ENCODE assay signal across 11 cellular contexts in the genomic region with DNA sequence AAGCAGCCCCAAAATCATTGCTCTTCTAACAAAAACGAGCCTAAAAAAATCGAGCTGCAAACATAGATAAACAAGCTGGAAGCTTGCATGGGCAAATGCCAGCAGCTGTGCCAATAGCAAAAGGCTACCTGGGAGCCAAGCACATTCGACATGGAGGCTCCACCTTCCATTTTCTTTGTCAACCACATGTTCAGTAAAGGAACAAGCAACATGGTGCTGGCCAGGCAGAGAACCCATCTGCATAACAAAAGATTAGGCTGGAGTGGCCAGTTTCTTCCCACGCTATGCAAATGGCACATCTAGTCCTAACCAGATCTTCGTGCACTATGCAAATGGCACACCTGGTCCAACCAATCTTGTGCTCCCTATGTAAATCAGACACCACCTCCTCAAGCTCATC.
"Had no signal": no experiment of that assay in that cellular context is flagged by ENCODE, and none has a peak within 500 bp of the region (broad histone marks: within the 10 kb centered on the region; RNA-seq: fewer than 3 reads in every experiment).

No MANE protein-coding gene starts in this region.

- DNase-seq: activated CD4-positive, alpha-beta T cell treated with anti-CD3 and anti-CD28 coated beads for 1 hour; activated CD4-positive, alpha-beta T cell treated with anti-CD3 and anti-CD28 coated beads, Interleukin-2, amount 50 U/mL, for 4 hours; activated naive CD4-positive, alpha-beta T cell treated with anti-CD3 and anti-CD28 coated beads for 36 hours; activated naive CD8-positive, alpha-beta T cell treated with anti-CD3 and anti-CD28 coated beads, Interleukin-2, amount 50 U/mL, for 24 hours; activated T-cell treated with anti-CD3 and anti-CD28 coated beads for 4 hours; left cardiac atrium; midbrain; retina; stimulated activated CD4-positive, alpha-beta T cell treated with anti-CD3 and anti-CD28 coated beads, Interleukin-2, amount 100 ng/mL, for 48 hours had no signal

- H3K4me3 ChIP-seq: lung had no signal

- FAIRE-seq: frontal cortex had no signal
